10 cellular contexts compared by ENCODE assay signal in genomic region chr6:30759575-30760239, GRCh38. TPM values are rescaled to one million over a fixed set of nuclear protein-coding genes. Genes with fewer than 3 reads are reported as not detected.
DNase-seq lines count a peak whose midpoint lies in the region; TF ChIP-seq lines count a peak whose summit lies in the region.
"Had no signal": no experiment of that assay in that cellular context is flagged by ENCODE, and none has a peak within 500 bp of the region (broad histone marks: within the 10 kb centered on the region; RNA-seq: fewer than 3 reads in every experiment).

No MANE protein-coding gene starts in this region.

- peak overlapping the region; percentile 100 for H3K27ac ChIP-seq in epithelial cell of prostate

- intact Hi-C loops in Calu3 (cut with micrococcal nuclease; ENCODE audit: unreplicated experiment), result no loop called here

- H3K27me3 ChIP-seq in H7 (ENCODE audit: control insufficient read depth, insufficient read depth, low read length), result no peaks in the 10 kb centered on the region

- no peak for DNase-seq in Calu3
- DNase-seq in NCI-H226, result peak; percentile 96
- DNase-seq in epithelial cell of prostate (ENCODE audit: low read depth, low spot score), result no peak
- DNase-seq in osteocyte (ENCODE audit: extremely low spot score, unreplicated experiment), result no peak
- no peak for DNase-seq in activated naive CD4-positive, alpha-beta T cell (lab: John Stamatoyannopoulos, UW)
- DNase-seq in NCI-H510A (lab: John Stamatoyannopoulos, UW), result no peak
- no peak for DNase-seq in erythroblast (lab: John Stamatoyannopoulos, UW)
- no peak for DNase-seq in H7
- DNase-seq: activated naive CD4-positive, alpha-beta T cell treated with anti-CD3 and anti-CD28 coated beads for 36 hours; immature natural killer cell had no signal

- TF ChIP-seq POLR2A in erythroblast (IDR thresholded peaks at IDR 0.05; ENCODE audit: low read length), result no peak

- H3K27ac Mint-ChIP-seq in Calu3 (ENCODE audit: unreplicated experiment) (peak overlapping the region; percentile 63), osteocyte (ENCODE audit: unreplicated experiment) (peak overlapping the region; percentile 92)
- H3K27ac Mint-ChIP-seq: activated naive CD4-positive, alpha-beta T cell treated with anti-CD3 and anti-CD28 coated beads for 36 hours; immature natural killer cell had no signal

- H3K36me3 ChIP-seq in H7 (replicated peaks; ENCODE audit: control insufficient read depth, insufficient read depth, low read length), result no peaks in the 10 kb centered on the region

- no TSS peak for BruUV-seq in Calu3 (replicated peaks; lab: Mats Ljungman, UMichigan)

- TF ChIP-seq CTCF in Calu3 (IDR thresholded peaks at IDR 0.05; ENCODE audit: unreplicated experiment) (no peak), osteocyte (IDR thresholded peaks at IDR 0.05) (no peak)

- H3K27me3 Mint-ChIP-seq in Calu3 (ENCODE audit: unreplicated experiment) (no peaks in the 10 kb centered on the region), osteocyte (ENCODE audit: unreplicated experiment) (no peaks in the 10 kb centered on the region)

- no peak overlapping the region for H3K4me3 ChIP-seq in H7 (ENCODE audit: insufficient read depth, low read depth, low read length)

- no peak overlapping the region for H3K4me3 Mint-ChIP-seq in Calu3 (ENCODE audit: low read depth, unreplicated experiment)
- no peak overlapping the region for H3K4me3 Mint-ChIP-seq in osteocyte (ENCODE audit: unreplicated experiment)
- H3K4me3 Mint-ChIP-seq: activated naive CD4-positive, alpha-beta T cell treated with anti-CD3 and anti-CD28 coated beads for 36 hours had no signal

- H3K4me1 Mint-ChIP-seq in Calu3 (ENCODE audit: low read depth, unreplicated experiment) (peaks cover 45% of the 10 kb centered on the region), osteocyte (ENCODE audit: unreplicated experiment) (peaks cover 75% of the 10 kb centered on the region)
- H3K4me1 Mint-ChIP-seq: immature natural killer cell had no signal

- peaks cover 5% of the 10 kb centered on the region for H3K9me3 Mint-ChIP-seq in Calu3 (ENCODE audit: low read depth, unreplicated experiment)
- H3K9me3 Mint-ChIP-seq in osteocyte (ENCODE audit: unreplicated experiment), result no peaks in the 10 kb centered on the region
- H3K9me3 Mint-ChIP-seq: activated naive CD4-positive, alpha-beta T cell treated with anti-CD3 and anti-CD28 coated beads for 36 hours; immature natural killer cell had no signal

- CTCF ChIA-PET in Calu3 (lab: Charles Lee), result interaction anchor here (0.7 to 1.5 kb wide), 8 partner anchors 10 to 1614 kb away, joined by 3 to 9 read pairs (median 4); no protein-coding TSS in a partner anchor

- peaks cover 28% of the 10 kb centered on the region for H3K36me3 Mint-ChIP-seq in Calu3 (ENCODE audit: insufficient read depth, unreplicated experiment)
- no peaks in the 10 kb centered on the region for H3K36me3 Mint-ChIP-seq in osteocyte (ENCODE audit: unreplicated experiment)

RNA-seq across cellular contexts. Expression of gene IER3, which starts 15.4 kb away (rescaled TPM):
- total RNA-seq in Calu3 (2022) (270 and 458 TPM in 2 replicates), osteocyte (395 and 418 TPM in 2 replicates)
- 116 and 141 TPM in 2 replicates for total RNA-seq in H7 (2014; rRNA removed; shearing (Covaris generic))

RNA-seq across cellular contexts. Expression of gene FLOT1, which starts 17.2 kb away (rescaled TPM):
- total RNA-seq in Calu3 (2022), result 240 and 243 TPM in 2 replicates
- total RNA-seq in osteocyte, result 86.8 and 88.1 TPM in 2 replicates
- total RNA-seq in H7 (2014; rRNA removed; shearing (Covaris generic)), result 140 and 152 TPM in 2 replicates

RNA-seq across cellular contexts. Expression of gene TUBB, which starts 39.6 kb away (rescaled TPM):
- 967 and 1,123 TPM in 2 replicates for total RNA-seq in Calu3 (2022)
- total RNA-seq in osteocyte, result 725 and 729 TPM in 2 replicates
- total RNA-seq in H7 (2014; rRNA removed; shearing (Covaris generic)), result 1,911 and 2,101 TPM in 2 replicates

RNA-seq across cellular contexts. Expression of gene MDC1, which starts 42.6 kb away (rescaled TPM):
- total RNA-seq in Calu3 (2022) (62.4 and 66.6 TPM in 2 replicates), osteocyte (37.7 and 40.1 TPM in 2 replicates)
- 25.5 and 29.1 TPM in 2 replicates for total RNA-seq in H7 (2014; rRNA removed; shearing (Covaris generic))
